In genomic region chr3:67113802-67114407, GRCh38 we compare ENCODE assay signal across 1 cellular context.
TF ChIP-seq lines count a peak whose summit lies in the region.

No MANE protein-coding gene starts in this region.

TF ChIP-seq in HepG2, 621 proteins besides CTCF, POLR2A, EP300 and RAD21 (continued from another document and continues in another):
- TF ChIP-seq ARID5B (CRISPR knock-in tag; IDR thresholded peaks at IDR 0.05) (peak; percentile 83), ZNF280B (CRISPR knock-in tag; IDR thresholded peaks at IDR 0.05; ENCODE audit: borderline replicate concordance) (no peak), PRPF4 (IDR thresholded peaks at IDR 0.05; ENCODE audit: low read depth, low read length, poor library complexity, severe bottlenecking) (no peak), HIVEP1 (CRISPR knock-in tag; IDR thresholded peaks at IDR 0.05) (no peak), CENPBD1 (CRISPR knock-in tag; IDR thresholded peaks at IDR 0.05; ENCODE audit: borderline replicate concordance, low read depth) (peak; percentile 91; the same call in 1 of the 2 replicates), ZBTB37 (CRISPR knock-in tag; IDR thresholded peaks at IDR 0.05) (no peak), ZNF776 (CRISPR knock-in tag; IDR thresholded peaks at IDR 0.05) (no peak), DZIP1 (CRISPR knock-in tag; IDR thresholded peaks at IDR 0.05) (peak; percentile 33; the same call in 1 of the 2 replicates), PRDM10 (CRISPR knock-in tag; IDR thresholded peaks at IDR 0.05; ENCODE audit: low read depth) (0 out of 2 replicates have a peak, but pooled peaks have one; percentile 58), TEAD3 (CRISPR knock-in tag; optimal IDR thresholded peaks at IDR 0.05; ENCODE audit: borderline replicate concordance) (peak; percentile 99), E2F2 (CRISPR knock-in tag; IDR thresholded peaks at IDR 0.05; ENCODE audit: borderline replicate concordance) (no peak; the same call in 1 of the 2 replicates), ZNF414 (CRISPR knock-in tag; IDR thresholded peaks at IDR 0.05) (0 out of 2 replicates have a peak, but pooled peaks have one; percentile 52), JUNB (CRISPR knock-in tag; IDR thresholded peaks at IDR 0.05; ENCODE audit: borderline replicate concordance) (no peak; the same call in 1 of the 2 replicates), STAG1 (CRISPR knock-in tag; IDR thresholded peaks at IDR 0.05) (peak; percentile 96), ZBTB10 (CRISPR knock-in tag; IDR thresholded peaks at IDR 0.05; ENCODE audit: borderline replicate concordance) (no peak), SCMH1 (CRISPR knock-in tag; IDR thresholded peaks at IDR 0.05; ENCODE audit: borderline replicate concordance) (no peak), ZNF546 (CRISPR knock-in tag; conservative IDR thresholded peaks at IDR 0.05) (0 out of 2 replicates have a peak, but pooled peaks have one; percentile 81), MYNN (CRISPR knock-in tag; IDR thresholded peaks at IDR 0.05; ENCODE audit: low read depth) (peak; percentile 92; the same call in 1 of the 2 replicates), FOSL1 (CRISPR knock-in tag; IDR thresholded peaks at IDR 0.05; ENCODE audit: borderline replicate concordance) (no peak; the same call in 1 of the 2 replicates), NR0B2 (CRISPR knock-in tag; IDR thresholded peaks at IDR 0.05) (peak; percentile 84), FLYWCH1 (CRISPR knock-in tag; IDR thresholded peaks at IDR 0.05) (0 out of 2 replicates have a peak, but pooled peaks have one; percentile 17), U2AF2 (IDR thresholded peaks at IDR 0.05; ENCODE audit: low read depth, low read length) (no peak), ONECUT2 (CRISPR knock-in tag; IDR thresholded peaks at IDR 0.05) (peak; percentile 76), TAF15 (IDR thresholded peaks at IDR 0.05; ENCODE audit: low read depth, low read length, poor library complexity, severe bottlenecking) (no peak), BHLHE40 (IDR thresholded peaks at IDR 0.05; ENCODE audit: low read length) (no peak), HINFP (CRISPR knock-in tag; IDR thresholded peaks at IDR 0.05; ENCODE audit: low read depth) (peak; percentile 81; the same call in 1 of the 2 replicates), ZC3H13 (CRISPR knock-in tag; IDR thresholded peaks at IDR 0.05) (no peak), ZNF703 (CRISPR knock-in tag; IDR thresholded peaks at IDR 0.05; ENCODE audit: borderline replicate concordance) (no peak), ZFY (CRISPR knock-in tag; IDR thresholded peaks at IDR 0.05) (peak; percentile 54; the same call in 1 of the 2 replicates), ZNF616 (CRISPR knock-in tag; IDR thresholded peaks at IDR 0.05; ENCODE audit: low read depth) (0 out of 2 replicates have a peak, but pooled peaks have one; percentile 63), TP53 (CRISPR knock-in tag; conservative IDR thresholded peaks at IDR 0.05) (no peak)
